ENCODE assay signal across 28 cellular contexts in genomic region chr12:94856324-94856723, GRCh38.
"Had no signal": no experiment of that assay in that cellular context is flagged by ENCODE, and none has a peak within 500 bp of the region (broad histone marks: within the 10 kb centered on the region; RNA-seq: fewer than 3 reads in every experiment).

No MANE protein-coding gene starts in this region.

- FAIRE-seq: astrocyte, frontal cortex had no signal

- H3K27ac ChIP-seq: brain microvascular endothelial cell, coronary artery, dorsolateral prefrontal cortex had no signal

- H3K9me3 Mint-ChIP-seq: activated CD4-positive, alpha-beta memory T cell treated with anti-CD3 and anti-CD28 coated beads for 36 hours; activated T-cell treated with anti-CD3 and anti-CD28 coated beads, Interleukin-2, amount 50 U/mL, for 4 hours; activated T-helper 17 cell treated with anti-CD3 and anti-CD28 coated beads, Interleukin-2, amount 50 U/mL, for 72 hours; dendritic cell treated with granulocyte-macrophage colony-stimulating factor and Interleukin-4, amounts not matched to agents 40 ng/mL and 50 ng/mL, for 4 days; endodermal cell had no signal

- H3K27me3 ChIP-seq: brain microvascular endothelial cell had no signal

- ATAC-seq: activated CD4-positive, alpha-beta T cell treated with anti-CD3 and anti-CD28 coated beads for 36 hours; activated T-cell treated with anti-CD3 and anti-CD28 coated beads, Interleukin-2, amount 50 U/mL, for 4 hours; activated T-helper 17 cell treated with anti-CD3 and anti-CD28 coated beads, Interleukin-2, amount 50 U/mL, for 72 hours; esophagus mucosa; heart left ventricle had no signal

- H3K27ac Mint-ChIP-seq: activated CD4-positive, alpha-beta memory T cell treated with anti-CD3 and anti-CD28 coated beads for 36 hours; activated CD4-positive, alpha-beta T cell treated with anti-CD3 and anti-CD28 coated beads for 36 hours; activated CD4-positive, alpha-beta T cell treated with anti-CD3 and anti-CD28 coated beads, Interleukin-2, amount 10 ng/mL, durations not matched to agents 24 days and 14 days; activated naive CD8-positive, alpha-beta T cell; activated T-helper 17 cell treated with anti-CD3 and anti-CD28 coated beads, Interleukin-2, amount 50 U/mL, for 72 hours; dendritic cell treated with granulocyte-macrophage colony-stimulating factor and Interleukin-4, amounts not matched to agents 40 ng/mL and 50 ng/mL, for 4 days; endodermal cell had no signal

- H3K4me3 ChIP-seq: coronary artery, dorsolateral prefrontal cortex, heart left ventricle had no signal

- H3K4me1 Mint-ChIP-seq: activated CD4-positive, alpha-beta T cell treated with anti-CD3 and anti-CD28 coated beads for 36 hours; activated T-helper 17 cell treated with anti-CD3 and anti-CD28 coated beads, Interleukin-2, amount 50 U/mL, for 72 hours; endodermal cell had no signal

- DNase-seq: activated CD4-positive, alpha-beta memory T cell treated with anti-CD3 and anti-CD28 coated beads for 36 hours; activated CD4-positive, alpha-beta T cell treated with anti-CD3 and anti-CD28 coated beads for 36 hours; activated CD4-positive, alpha-beta T cell treated with anti-CD3 and anti-CD28 coated beads, Interleukin-2, amount 10 ng/mL, durations not matched to agents 24 days and 14 days; activated CD4-positive, CD25-positive, alpha-beta regulatory T cell; activated CD4-positive, CD25-positive, alpha-beta regulatory T cell treated with anti-CD3 and anti-CD28 coated beads, Interleukin-2, amount 50 U/mL, for 72 hours; activated CD8-positive, alpha-beta memory T cell treated with anti-CD3 and anti-CD28 coated beads for 24 hours; activated effector memory CD4-positive, alpha-beta T cell treated with Interleukin-2 at 50 U/mL for 16 hours; activated gamma-delta T cell treated with Interleukin-2 at 50 U/mL for 16 hours; activated naive CD4-positive, alpha-beta T cell treated with anti-CD3 and anti-CD28 coated beads, Interleukin-2, amount 50 U/mL, for 16 hours; activated naive CD4-positive, alpha-beta T cell treated with Interleukin-2 at 50 U/mL for 16 hours; activated T-cell treated with anti-CD3 and anti-CD28 coated beads, Interleukin-2, amount 50 U/mL, for 4 hours; amniotic stem cell; anterior cingulate cortex; brain microvascular endothelial cell; dorsolateral prefrontal cortex; effector memory CD4-positive, alpha-beta T cell; endodermal cell; glutamatergic neuron; heart left ventricle; T-helper 2 cell had no signal

- H3K36me3 ChIP-seq: brain microvascular endothelial cell, heart left ventricle had no signal

- H3K4me1 ChIP-seq: heart left ventricle had no signal

- H3K4me3 Mint-ChIP-seq: activated CD4-positive, alpha-beta memory T cell treated with anti-CD3 and anti-CD28 coated beads for 36 hours; activated CD4-positive, alpha-beta T cell treated with anti-CD3 and anti-CD28 coated beads for 36 hours; activated CD4-positive, alpha-beta T cell treated with anti-CD3 and anti-CD28 coated beads, Interleukin-2, amount 10 ng/mL, durations not matched to agents 24 days and 14 days; activated naive CD8-positive, alpha-beta T cell; activated T-cell treated with anti-CD3 and anti-CD28 coated beads, Interleukin-2, amount 50 U/mL, for 4 hours; activated T-helper 17 cell treated with anti-CD3 and anti-CD28 coated beads, Interleukin-2, amount 50 U/mL, for 72 hours; central memory CD8-positive, alpha-beta T cell; dendritic cell treated with granulocyte-macrophage colony-stimulating factor and Interleukin-4, amounts not matched to agents 40 ng/mL and 50 ng/mL, for 4 days; endodermal cell had no signal
